ENCODE assay signal across 2 cellular contexts in genomic region chr6:166369741-166370140, GRCh38.
TF ChIP-seq lines count a peak whose summit lies in the region.

No MANE protein-coding gene starts in this region.

TF ChIP-seq in WTC11, 78 proteins besides CTCF, POLR2A, EP300 and RAD21:
- TF ChIP-seq TCF7 (CRISPR knock-in tag; IDR thresholded peaks at IDR 0.05; ENCODE audit: low read depth) (no peak), ATF2 (CRISPR knock-in tag; IDR thresholded peaks at IDR 0.05; ENCODE audit: borderline replicate concordance, low read depth) (no peak), KAT7 (CRISPR knock-in tag; IDR thresholded peaks at IDR 0.05; ENCODE audit: borderline replicate concordance) (no peak), FOXJ3 (CRISPR knock-in tag; IDR thresholded peaks at IDR 0.05; ENCODE audit: borderline replicate concordance) (no peak)

TF ChIP-seq in H1, 55 proteins besides CTCF, POLR2A, EP300 and RAD21:
- no peak for TF ChIP-seq HDAC6 (IDR thresholded peaks at IDR 0.05; ENCODE audit: low read depth, low read length)
- TF ChIP-seq SAP30 (IDR thresholded peaks at IDR 0.05; ENCODE audit: insufficient read depth, insufficient replicate concordance, low read length) = no peak
- no peak for TF ChIP-seq SRF (IDR thresholded peaks at IDR 0.05; ENCODE audit: low read depth, low read length)
- no peak for TF ChIP-seq TEAD4 (IDR thresholded peaks at IDR 0.05; ENCODE audit: low read depth, low read length)
- TF ChIP-seq CBX8 (IDR thresholded peaks at IDR 0.05; ENCODE audit: borderline replicate concordance, low read depth, low read length) = no peak
- TF ChIP-seq SP4 (IDR thresholded peaks at IDR 0.05; ENCODE audit: low read length) = no peak
- TF ChIP-seq NANOG (IDR thresholded peaks at IDR 0.05; ENCODE audit: insufficient read depth, low read depth, low read length, poor library complexity, severe bottlenecking) = no peak
- no peak for TF ChIP-seq USF2 (IDR thresholded peaks at IDR 0.05; ENCODE audit: low read length)
- no peak for TF ChIP-seq GTF2F1 (IDR thresholded peaks at IDR 0.05; ENCODE audit: borderline replicate concordance, low read depth, low read length)
- no peak for TF ChIP-seq SP2 (IDR thresholded peaks at IDR 0.05; ENCODE audit: low read length)
- TF ChIP-seq JUN (IDR thresholded peaks at IDR 0.05; ENCODE audit: low read depth, low read length) = no peak
- TF ChIP-seq MAFK (IDR thresholded peaks at IDR 0.05; ENCODE audit: low read depth, low read length) = no peak
- no peak for TF ChIP-seq CREB1 (IDR thresholded peaks at IDR 0.05)
- no peak for TF ChIP-seq SP1 (IDR thresholded peaks at IDR 0.05; ENCODE audit: low read depth, low read length)
- TF ChIP-seq CHD1 (IDR thresholded peaks at IDR 0.05; ENCODE audit: low read depth, low read length) = no peak
- TF ChIP-seq TBP (IDR thresholded peaks at IDR 0.05; ENCODE audit: low read depth, low read length) = no peak
